20 cellular contexts compared by ENCODE assay signal in the genomic region with DNA sequence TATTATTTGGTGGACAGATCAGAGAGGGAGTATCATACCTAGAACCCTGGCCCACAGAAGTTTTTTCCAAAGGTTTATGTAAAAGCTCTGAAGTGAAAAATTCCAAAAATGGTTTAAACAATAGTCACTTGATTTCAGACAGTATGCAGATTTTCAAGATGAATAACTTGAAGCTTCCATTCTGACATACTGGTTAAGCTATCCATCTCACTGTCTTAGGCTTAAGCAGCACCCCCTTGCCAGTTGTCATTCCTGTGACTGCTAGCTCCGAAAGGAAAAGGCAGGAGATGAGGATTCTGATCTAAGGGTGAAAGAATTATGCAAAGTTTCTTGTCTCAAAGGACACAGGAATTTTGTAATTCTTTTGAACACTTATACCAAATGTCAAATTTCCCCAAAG.
DNase-seq lines count a peak whose midpoint lies in the region; ATAC-seq and TF ChIP-seq lines count a peak whose summit lies in the region.
"Had no signal": no experiment of that assay in that cellular context is flagged by ENCODE, and none has a peak within 500 bp of the region (broad histone marks: within the 10 kb centered on the region; RNA-seq: fewer than 3 reads in every experiment).

No MANE protein-coding gene starts in this region.

- H3K4me2 ChIP-seq in skeletal muscle satellite cell (ENCODE audit: low read length), result no peak overlapping the region

- TF ChIP-seq CTCF in RWPE2 (IDR thresholded peaks at IDR 0.05; ENCODE audit: poor library complexity, severe bottlenecking) (no peak), left lung (IDR thresholded peaks at IDR 0.05) (no peak)

- ATAC-seq in RWPE2 (ENCODE audit: low read depth), result no peak
- ATAC-seq in left lung, result no peak
- ATAC-seq: GM12878, HCT116, K562, Right ventricle myocardium inferior had no signal

- DNase-seq in ELR (ENCODE audit: low read depth), result peak; percentile 38
- no peak for DNase-seq in RWPE2 (ENCODE audit: low spot score)
- peak; percentile 95 for DNase-seq in kidney tubule cell (ENCODE audit: low spot score)
- no peak for DNase-seq in NCI-H2196 treated with DMSO at 0.1 percent for 48 hours (lab: John Stamatoyannopoulos, UW; ENCODE audit: unreplicated experiment)
- no peak for DNase-seq in left lung
- no peak for DNase-seq in LoVo (ENCODE audit: low spot score)
- DNase-seq: ACHN; BE2C; Calu3; CD4-positive, alpha-beta T cell; NCI-H1048; NCI-H146; NCI-H2227 treated with DMSO at 0.1 percent for 48 hours; NCI-H524 had no signal

- H3K9me3 ChIP-seq in RWPE2 (ENCODE audit: severe bottlenecking) (no peaks in the 10 kb centered on the region), skeletal muscle satellite cell (replicated peaks; ENCODE audit: low read length) (no peaks in the 10 kb centered on the region), left lung (no peaks in the 10 kb centered on the region)
- H3K9me3 ChIP-seq: BE2C had no signal

- intact Hi-C loops in left lung (cut with DNase I), result no loop called here

- H3K36me3 ChIP-seq in RWPE2 (ENCODE audit: low read depth) (no peaks in the 10 kb centered on the region), skeletal muscle satellite cell (ENCODE audit: insufficient read depth, low read length) (no peaks in the 10 kb centered on the region), left lung (no peaks in the 10 kb centered on the region)
- H3K36me3 ChIP-seq: BE2C had no signal

- no peaks in the 10 kb centered on the region for H3K27me3 ChIP-seq in RWPE2 (ENCODE audit: insufficient read depth, poor library complexity, severe bottlenecking)
- H3K27me3 ChIP-seq in skeletal muscle satellite cell (ENCODE audit: control insufficient read depth, insufficient read depth, low read length), result no peaks in the 10 kb centered on the region
- no peaks in the 10 kb centered on the region for H3K27me3 ChIP-seq in left lung

- H3K4me3 ChIP-seq in RWPE2 (ENCODE audit: severe bottlenecking) (no peak overlapping the region), skeletal muscle satellite cell (ENCODE audit: low read length) (no peak overlapping the region), left lung (no peak overlapping the region)
- H3K4me3 ChIP-seq: GM12878, K562, SK-N-MC had no signal

- H3K27ac ChIP-seq in RWPE2 (ENCODE audit: poor library complexity, severe bottlenecking), result peak overlapping the region; percentile 77
- no peak overlapping the region for H3K27ac ChIP-seq in left lung
- H3K27ac ChIP-seq: SK-N-MC had no signal

- peaks cover 39% of the 10 kb centered on the region for H3K4me1 ChIP-seq in RWPE2 (ENCODE audit: insufficient read depth, poor library complexity, severe bottlenecking)
- H3K4me1 ChIP-seq in skeletal muscle satellite cell (ENCODE audit: control insufficient read depth, insufficient read depth, low read length), result peaks cover 64% of the 10 kb centered on the region
- H3K4me1 ChIP-seq in left lung, result no peaks in the 10 kb centered on the region
- H3K4me1 ChIP-seq: BE2C had no signal

- peak overlapping the region; percentile 48 for H3K9ac ChIP-seq in skeletal muscle satellite cell (ENCODE audit: low read depth, low read length)

Comparison
In these comparisons a context has a peak if more than half of its experiments do, and no peak if none do; other contexts are left out.
1. DNase-seq: peak in ELR (single experiment) and kidney tubule cell (single experiment); none in RWPE2 (single experiment), NCI-H2196 treated with DMSO at 0.1 percent for 48 hours (single experiment), left lung (0 of 2) and LoVo (single experiment).